In the genomic region with DNA sequence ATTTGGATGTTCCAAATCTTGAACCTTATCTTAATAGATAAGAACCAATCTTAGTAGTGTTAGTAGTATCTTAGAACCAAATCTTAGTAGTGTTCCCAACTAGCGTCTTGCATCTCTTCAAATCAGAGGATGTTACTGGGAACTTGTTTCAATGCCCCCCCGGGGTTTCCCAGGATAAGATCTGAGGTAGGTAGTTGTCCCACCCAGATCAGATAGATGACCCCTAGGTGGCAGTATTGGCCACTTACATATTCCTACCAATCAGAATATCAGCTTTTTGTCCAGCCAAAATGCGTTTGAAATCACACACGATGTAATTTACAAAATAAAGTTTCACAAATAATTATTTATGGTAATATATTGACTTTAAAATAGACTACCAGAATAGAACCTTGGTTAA, we compare ENCODE assay signal across 9 cellular contexts.
DNase-seq lines count a peak whose midpoint lies in the region; ATAC-seq and TF ChIP-seq lines count a peak whose summit lies in the region.
"Had no signal": no experiment of that assay in that cellular context is flagged by ENCODE, and none has a peak within 500 bp of the region (broad histone marks: within the 10 kb centered on the region; RNA-seq: fewer than 3 reads in every experiment).

No MANE protein-coding gene starts in this region.

- no peak overlapping the region for H3K4me2 ChIP-seq in PC-3 (ENCODE audit: low read length)

- H3K27ac ChIP-seq in PC-3 (ENCODE audit: low read length), result no peak overlapping the region

- H3K9me2 ChIP-seq in PC-3 (replicated peaks; ENCODE audit: low read length), result no peaks in the 10 kb centered on the region

- H3K9me3 ChIP-seq in PC-3 (ENCODE audit: low read length), result no peaks in the 10 kb centered on the region

- no peak for DNase-seq in GM06990 (ENCODE audit: extremely low read depth, insufficient read length)
- DNase-seq in H4 (ENCODE audit: low spot score), result peak; percentile 10
- DNase-seq in PC-3, result peak; percentile 70
- peak; percentile 16 for DNase-seq in iPS DF 4.7 (ENCODE audit: extremely low read depth, low spot score)
- no peak for DNase-seq in G401 (ENCODE audit: low spot score)
- DNase-seq in anterior cingulate cortex (lab: John Stamatoyannopoulos, UW), result no peak
- DNase-seq: NCI-H1436 treated with DMSO at 0.1 percent for 48 hours had no signal

- H3K36me3 ChIP-seq in GM06990 (ENCODE audit: control insufficient read depth, insufficient read depth, low read length) (no peaks in the 10 kb centered on the region), PC-3 (ENCODE audit: low read depth, low read length) (no peaks in the 10 kb centered on the region)

- no peak overlapping the region for H3K4me3 ChIP-seq in GM06990 (replicated peaks; ENCODE audit: low read depth, low read length)
- no peak overlapping the region for H3K4me3 ChIP-seq in PC-3 (ENCODE audit: low read length)

- H3F3A ChIP-seq in PC-3 (ENCODE audit: low read length, unreplicated experiment), result no peaks in the 10 kb centered on the region

- ATAC-seq in PC-3 (peak; percentile 60; the same call in 1 of the 2 replicates), HG03378 (IDR thresholded peaks at IDR 0.05; ENCODE audit: unreplicated experiment) (no peak), HG02610 (IDR thresholded peaks at IDR 0.05; ENCODE audit: unreplicated experiment) (no peak)

- H3K9ac ChIP-seq in PC-3 (ENCODE audit: low read length), result no peak overlapping the region

- POLR2A ChIA-PET in PC-3 (lab: Charles Lee; ENCODE audit: unreplicated experiment), result no interaction called here

- no peaks in the 10 kb centered on the region for H3K4me1 ChIP-seq in PC-3 (ENCODE audit: insufficient read depth, low read length)

- no TSS peak for BruUV-seq in PC-3 (replicated peaks; lab: Mats Ljungman, UMichigan)

- no peaks in the 10 kb centered on the region for H3K79me2 ChIP-seq in PC-3 (ENCODE audit: low read length)

- TF ChIP-seq CTCF in GM06990 (IDR thresholded peaks at IDR 0.05; ENCODE audit: insufficient read depth, low read length, poor library complexity, severe bottlenecking), result peak; percentile 69
- TF ChIP-seq CTCF in PC-3 (conservative IDR thresholded peaks at IDR 0.05; ENCODE audit: low read depth, low read length), result peak; percentile 86

- CTCF ChIA-PET in PC-3 (lab: Charles Lee), result interaction anchor here (0.8 kb wide), 1 partner anchor 210 kb away, joined by 3 read pairs; no protein-coding TSS in a partner anchor

- no peaks in the 10 kb centered on the region for H4K20me1 ChIP-seq in PC-3 (ENCODE audit: low read length)

- intact Hi-C loops in PC-3 (cut with micrococcal nuclease), result loop anchor here (1.0 kb wide), 2 partner anchors 134 to 210 kb away; no protein-coding TSS in a partner anchor

- H2AFZ ChIP-seq in PC-3 (ENCODE audit: low read length), result no peak overlapping the region

- H3K27me3 ChIP-seq in GM06990 (replicated peaks; ENCODE audit: control insufficient read depth, insufficient read depth, low read length), result peaks cover 4% of the 10 kb centered on the region; the same call in 1 of the 2 replicates
- H3K27me3 ChIP-seq in PC-3 (ENCODE audit: low read length), result peaks cover 13% of the 10 kb centered on the region; the same call in 1 of the 2 replicates

- in situ Hi-C loops in G401 (cut with HindIII; ENCODE audit: low sequenced_read_pairs), result no loop called here

Comparison
In these comparisons a context has a peak if more than half of its experiments do, and no peak if none do; other contexts are left out.
1. DNase-seq: peak in H4 (single experiment), PC-3 (single experiment) and iPS DF 4.7 (single experiment); none in GM06990 (single experiment), G401 (single experiment) and anterior cingulate cortex (0 of 58).